In genomic region chr17:50868594-50868993, GRCh38 we compare ENCODE assay signal across 10 cellular contexts. TPM values are rescaled to one million over a fixed set of nuclear protein-coding genes. Genes with fewer than 3 reads are reported as not detected.
A peak's percentile ranks its signal among the peaks of the same experiment; 100 is the strongest.
DNase-seq lines count a peak whose midpoint lies in the region; ATAC-seq, FAIRE-seq and TF ChIP-seq lines count a peak whose summit lies in the region.
"Had no signal": no experiment of that assay in that cellular context is flagged by ENCODE, and none has a peak within 500 bp of the region (broad histone marks: within the 10 kb centered on the region; RNA-seq: fewer than 3 reads in every experiment).

No MANE protein-coding gene starts in this region.

- H3K4me3 Mint-ChIP-seq in activated T-cell treated with anti-CD3 and anti-CD28 coated beads, Interleukin-2, amount 50 U/mL, for 4 hours = peak overlapping the region; percentile 93

- DNase-seq in activated T-cell treated with anti-CD3 and anti-CD28 coated beads, Interleukin-2, amount 50 U/mL, for 4 hours = no peak
- DNase-seq in activated T-cell treated with anti-CD3 and anti-CD28 coated beads for 4 hours (no peak), HepG2 (ENCODE audit: low spot score) (no peak), suprapubic skin (ENCODE audit: low spot score in 2 of 2) (no peak), NCI-H446 treated with DMSO at 0.1 percent for 48 hours (lab: John Stamatoyannopoulos, UW) (no peak), pons (ENCODE audit: low spot score) (no peak)
- DNase-seq: aorta had no signal

- WGBS in HepG2 (ENCODE audit: low lambda C conversion rate) = 77% methylated on average over 1 of the region's 1 CpG
- 53% methylated on average over 1 of the region's 1 CpG for WGBS in suprapubic skin

- peaks cover 19% of the 10 kb centered on the region for H4K20me1 ChIP-seq in HepG2 (ENCODE audit: insufficient read depth, low read length)

- H3K4me1 ChIP-seq in HepG2 (ENCODE audit: insufficient read depth, low read length) (peaks cover 30% of the 10 kb centered on the region), suprapubic skin (peaks cover 38% of the 10 kb centered on the region)

- no peak for TF ChIP-seq RAD21 in HepG2 (CRISPR knock-in tag; IDR thresholded peaks at IDR 0.05)

- no peak for TF ChIP-seq POLR2A in HepG2 (IDR thresholded peaks at IDR 0.05; ENCODE audit: insufficient read depth in 1 of 2, low read depth in 2 of 2, low read length in 2 of 2)
- no peak for TF ChIP-seq POLR2A in suprapubic skin (IDR thresholded peaks at IDR 0.05)

- TF ChIP-seq EP300 in HepG2 (IDR thresholded peaks at IDR 0.05; ENCODE audit: low read depth in 2 of 2, low read length in 2 of 2) = no peak
- TF ChIP-seq EP300 in HepG2 (CRISPR knock-in tag; IDR thresholded peaks at IDR 0.05; ENCODE audit: borderline replicate concordance) = no peak
- TF ChIP-seq EP300 in suprapubic skin (IDR thresholded peaks at IDR 0.05) = no peak

- no TSS peak for BruUV-seq in HepG2 (replicated peaks; lab: Mats Ljungman, UMichigan)

- in situ Hi-C loops in HepG2 (cut with HindIII; ENCODE audit: extremely low pct_ligation_motif_present, low pct_unique_long_range_greater_than_20kb) = loop anchor here (5.0 kb wide), 1 partner anchor 79 kb away; no protein-coding TSS in a partner anchor

- H3K27me3 ChIP-seq in HepG2 (ENCODE audit: control insufficient read depth in 1 of 2, insufficient read depth in 2 of 2, low read length in 2 of 2) (no peaks in the 10 kb centered on the region; a peak in 1 of 5 replicates), suprapubic skin (no peaks in the 10 kb centered on the region)

- no peak for TF ChIP-seq CTCF in HepG2 (CRISPR knock-in tag; IDR thresholded peaks at IDR 0.05)
- TF ChIP-seq CTCF in suprapubic skin (IDR thresholded peaks at IDR 0.05) = no peak

- no peaks in the 10 kb centered on the region for H3K27me3 Mint-ChIP-seq in activated T-cell treated with anti-CD3 and anti-CD28 coated beads, Interleukin-2, amount 50 U/mL, for 4 hours (ENCODE audit: low read depth)

- H3K9me3 ChIP-seq in HepG2 (ENCODE audit: low read length) = no peaks in the 10 kb centered on the region
- H3K9me3 ChIP-seq in suprapubic skin = no peaks in the 10 kb centered on the region

- POLR2A ChIA-PET in HepG2 (lab: Yijun Ruan, JAX) = no interaction called here

- intact Hi-C loops in HepG2 (cut with micrococcal nuclease; ENCODE audit: unreplicated experiment) = no loop called here

- H3K4me3 ChIP-seq in HepG2 (replicated peaks in 1 of 3; ENCODE audit: insufficient read depth in 1 of 3, low read depth in 2 of 3, low read length in 3 of 3) (peak overlapping the region in 1 of 3 experiments; percentile 68; a peak in 3 of 6 replicates), suprapubic skin (no peak overlapping the region)
- H3K4me3 ChIP-seq: lung had no signal

- H3K36me3 Mint-ChIP-seq in activated T-cell treated with anti-CD3 and anti-CD28 coated beads, Interleukin-2, amount 50 U/mL, for 4 hours (ENCODE audit: insufficient read depth) = no peaks in the 10 kb centered on the region

- peak overlapping the region; percentile 98 for H3K4me2 ChIP-seq in HepG2 (ENCODE audit: low read depth, low read length)

- H3K9me3 Mint-ChIP-seq in activated T-cell treated with anti-CD3 and anti-CD28 coated beads, Interleukin-2, amount 50 U/mL, for 4 hours = no peaks in the 10 kb centered on the region

- CTCF ChIA-PET in HepG2 (lab: Yijun Ruan, JAX; ENCODE audit: low intra/inter-chr PET ratio, low total read pairs) = no interaction called here

- peaks cover 60% of the 10 kb centered on the region for H3K4me1 Mint-ChIP-seq in activated T-cell treated with anti-CD3 and anti-CD28 coated beads, Interleukin-2, amount 50 U/mL, for 4 hours (ENCODE audit: low read depth)

- no peak overlapping the region for H2AFZ ChIP-seq in HepG2 (ENCODE audit: low read length)

- H3K27ac ChIP-seq in angular gyrus (ENCODE audit: low read depth, low read length) (peak overlapping the region; percentile 16), HepG2 (ENCODE audit: extremely low read length, insufficient read depth, low read length) (no peak overlapping the region), suprapubic skin (peak overlapping the region; percentile 99)

- ATAC-seq in activated T-cell treated with anti-CD3 and anti-CD28 coated beads, Interleukin-2, amount 50 U/mL, for 4 hours = no peak
- ATAC-seq in HepG2 (no peak), HG03457 (IDR thresholded peaks at IDR 0.05; ENCODE audit: unreplicated experiment) (no peak)

- no peak for FAIRE-seq in HepG2 (lab: Jason Lieb, UNC)

- peaks cover 33% of the 10 kb centered on the region for H3K79me2 ChIP-seq in HepG2 (ENCODE audit: insufficient read depth, low read length)

- H3K9ac ChIP-seq in HepG2 (ENCODE audit: insufficient read depth, low read depth, low read length) = no peak overlapping the region

- H3K36me3 ChIP-seq in HepG2 (replicated peaks in 1 of 2; ENCODE audit: control insufficient read depth in 1 of 2, insufficient read depth in 2 of 2, low read length in 2 of 2) (peaks cover 0 to 2% of the 10 kb centered on the region in 2 experiments; a peak in 1 of 5 replicates), suprapubic skin (peaks cover under 1% of the 10 kb centered on the region)

TF ChIP-seq in HepG2, 621 proteins besides CTCF, POLR2A, EP300 and RAD21 (continues in another document):
- TF ChIP-seq IRF2 (CRISPR knock-in tag; IDR thresholded peaks at IDR 0.05) = no peak

RNA-seq across cellular contexts. Expression of gene TOB1, which starts 2.4 kb away (rescaled TPM):
- total RNA-seq in activated T-cell treated with anti-CD3 and anti-CD28 coated beads, Interleukin-2, amount 50 U/mL, for 4 hours = 10 to 100 TPM; 29.4 to 31.0 (median 30.9) TPM
- total RNA-seq in HepG2 (2016; rRNA removed; fragmentation: Illumina TruSeq; extraction: Trizol) (19.4 and 21.9 TPM in 2 replicates), suprapubic skin (100 to 1,000 TPM; 151 to 255 (median 174) TPM)
- 4.8 and 6.1 TPM in 2 replicates for total RNA-seq in HepG2 (2016; cell fraction: cytosol; rRNA removed; fragmentation: Illumina TruSeq; extraction: Trizol; ENCODE audit: low read depth)
- 15.4 and 18.3 TPM in 2 replicates for total RNA-seq in HepG2 (2016; cell fraction: insoluble cytoplasmic fraction; rRNA removed; fragmentation: Illumina TruSeq; extraction: Trizol)
- total RNA-seq in HepG2 (2016; cell fraction: membrane; rRNA removed; fragmentation: Illumina TruSeq; extraction: Trizol) = 17.3 and 20.5 TPM in 2 replicates
- 32.5 and 39.5 TPM in 2 replicates for total RNA-seq in HepG2 (2016; cell fraction: nucleus; rRNA removed; fragmentation: Illumina TruSeq; extraction: Trizol)
- 52.5 and 57.7 TPM in 2 replicates for polyA plus RNA-seq in HepG2 (2011; rRNA removed)
- polyA plus RNA-seq in HepG2 (2011; cell fraction: cytosol; rRNA removed) = 34.6 and 53.8 TPM in 2 replicates
- 22.7 and 27.8 TPM in 2 replicates for polyA plus RNA-seq in HepG2 (2011; cell fraction: nucleus; rRNA removed)
- 77.1 and 86.3 TPM in 2 replicates for polyA plus RNA-seq in HepG2 (2012)
- polyA plus RNA-seq in HepG2 (2016; cell fraction: cytosol; fragmentation: Illumina TruSeq; extraction: Trizol; ENCODE audit: low read depth) = 11.4 and 11.5 TPM in 2 replicates
- polyA plus RNA-seq in HepG2 (2016; cell fraction: insoluble cytoplasmic fraction; fragmentation: Illumina TruSeq; extraction: Trizol; ENCODE audit: low read depth) = 38.0 and 41.3 TPM in 2 replicates
- 23.3 and 26.8 TPM in 2 replicates for polyA plus RNA-seq in HepG2 (2016; cell fraction: membrane; fragmentation: Illumina TruSeq; extraction: Trizol; ENCODE audit: low read depth)
- polyA plus RNA-seq in HepG2 (2016; cell fraction: nucleus; fragmentation: Illumina TruSeq; extraction: Trizol; ENCODE audit: insufficient read depth, low read depth) = 96.0 and 102 TPM in 2 replicates
- 82.9 and 106 TPM in 2 replicates for polyA minus RNA-seq in HepG2 (2011; rRNA and poly(A)+ RNA removed; ENCODE audit: low replicate concordance)
- 53.5 and 57.1 TPM in 2 replicates for polyA minus RNA-seq in HepG2 (2011; cell fraction: cytosol; rRNA and poly(A)+ RNA removed)
- 28.7 and 29.6 TPM in 2 replicates for polyA minus RNA-seq in HepG2 (2011; cell fraction: nucleus; rRNA and poly(A)+ RNA removed)

RNA-seq across cellular contexts. Expression of gene WFIKKN2, which starts 33.2 kb away (rescaled TPM):
- not detected for total RNA-seq in activated T-cell treated with anti-CD3 and anti-CD28 coated beads, Interleukin-2, amount 50 U/mL, for 4 hours
- total RNA-seq in HepG2 (2016; rRNA removed; fragmentation: Illumina TruSeq; extraction: Trizol) (not detected in 2 replicates), suprapubic skin (under 1 TPM; 0.36 to 0.93 (median 0.65) TPM)
- not detected in 2 replicates for total RNA-seq in HepG2 (2016; cell fraction: cytosol; rRNA removed; fragmentation: Illumina TruSeq; extraction: Trizol; ENCODE audit: low read depth)
- total RNA-seq in HepG2 (2016; cell fraction: insoluble cytoplasmic fraction; rRNA removed; fragmentation: Illumina TruSeq; extraction: Trizol) = 0.02 TPM in 1 of 2 replicates, not detected in the other
- not detected in 2 replicates for total RNA-seq in HepG2 (2016; cell fraction: membrane; rRNA removed; fragmentation: Illumina TruSeq; extraction: Trizol)
- not detected in 2 replicates for total RNA-seq in HepG2 (2016; cell fraction: nucleus; rRNA removed; fragmentation: Illumina TruSeq; extraction: Trizol)
- not detected in 2 replicates for polyA plus RNA-seq in HepG2 (2011; rRNA removed)
- 0.01 TPM in 2 replicates for polyA plus RNA-seq in HepG2 (2011; cell fraction: cytosol; rRNA removed)
- 0.06 TPM in 1 of 2 replicates, not detected in the other for polyA plus RNA-seq in HepG2 (2011; cell fraction: nucleus; rRNA removed)
- polyA plus RNA-seq in HepG2 (2012) = not detected in 2 replicates
- polyA plus RNA-seq in HepG2 (2016; cell fraction: cytosol; fragmentation: Illumina TruSeq; extraction: Trizol; ENCODE audit: low read depth) = not detected in 2 replicates
- polyA plus RNA-seq in HepG2 (2016; cell fraction: insoluble cytoplasmic fraction; fragmentation: Illumina TruSeq; extraction: Trizol; ENCODE audit: low read depth) = not detected in 2 replicates
- polyA plus RNA-seq in HepG2 (2016; cell fraction: membrane; fragmentation: Illumina TruSeq; extraction: Trizol; ENCODE audit: low read depth) = not detected in 2 replicates
- polyA plus RNA-seq in HepG2 (2016; cell fraction: nucleus; fragmentation: Illumina TruSeq; extraction: Trizol; ENCODE audit: insufficient read depth, low read depth) = 0.12 TPM in 1 of 2 replicates, not detected in the other
- polyA minus RNA-seq in HepG2 (2011; rRNA and poly(A)+ RNA removed; ENCODE audit: low replicate concordance) = not detected in 2 replicates
- not detected in 2 replicates for polyA minus RNA-seq in HepG2 (2011; cell fraction: cytosol; rRNA and poly(A)+ RNA removed)
- polyA minus RNA-seq in HepG2 (2011; cell fraction: nucleus; rRNA and poly(A)+ RNA removed) = not detected in 2 replicates
- polyA plus RNA-seq: aorta had no signal
